8 cellular contexts compared by ENCODE assay signal in the genomic region with DNA sequence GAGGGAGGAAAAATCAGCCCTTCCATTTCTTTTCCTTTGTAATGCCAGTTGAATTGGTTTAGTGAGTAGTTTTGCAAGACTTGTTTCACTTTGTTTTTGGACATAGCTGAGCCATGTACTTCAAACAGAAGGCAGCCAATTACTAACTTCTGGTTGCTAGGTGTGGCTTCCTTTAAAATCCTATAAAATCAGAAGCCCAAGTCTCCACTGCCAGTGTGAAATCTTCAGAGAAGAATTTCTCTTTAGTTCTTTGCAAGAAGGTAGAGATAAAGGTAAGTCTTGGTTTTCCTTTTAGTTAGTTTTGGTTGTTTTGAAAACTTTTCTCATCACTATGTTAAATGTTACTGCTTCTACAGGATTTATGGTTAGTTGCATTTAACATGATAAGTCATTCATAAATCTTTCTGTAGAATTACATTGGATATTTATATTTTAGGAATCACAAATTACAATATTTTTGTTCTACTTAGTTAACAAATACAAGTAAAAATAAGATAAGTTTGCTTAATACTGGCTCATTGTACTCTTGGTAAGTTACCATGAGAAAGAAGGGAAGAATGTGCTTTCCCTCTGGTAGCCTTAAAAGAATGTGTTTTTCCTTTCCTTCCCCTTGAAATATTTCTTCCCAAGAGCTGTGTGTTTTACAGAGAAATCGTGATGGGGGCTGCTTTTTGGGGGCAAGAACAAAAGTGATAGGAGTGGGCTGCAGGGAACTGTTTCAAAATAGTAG. TPM values are rescaled to one million over a fixed set of nuclear protein-coding genes. Genes with fewer than 3 reads are reported as not detected.
DNase-seq lines count a peak whose midpoint lies in the region; ATAC-seq and TF ChIP-seq lines count a peak whose summit lies in the region.

A gene with protein sequence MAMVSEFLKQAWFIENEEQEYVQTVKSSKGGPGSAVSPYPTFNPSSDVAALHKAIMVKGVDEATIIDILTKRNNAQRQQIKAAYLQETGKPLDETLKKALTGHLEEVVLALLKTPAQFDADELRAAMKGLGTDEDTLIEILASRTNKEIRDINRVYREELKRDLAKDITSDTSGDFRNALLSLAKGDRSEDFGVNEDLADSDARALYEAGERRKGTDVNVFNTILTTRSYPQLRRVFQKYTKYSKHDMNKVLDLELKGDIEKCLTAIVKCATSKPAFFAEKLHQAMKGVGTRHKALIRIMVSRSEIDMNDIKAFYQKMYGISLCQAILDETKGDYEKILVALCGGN (plus strand): TSS at position 213 of the 730 bp plus-strand sequence. CDS start 6,671 bp downstream, outside the sequence.

- no peaks in the 10 kb centered on the region for H3K27me3 Mint-ChIP-seq in activated CD4-positive, alpha-beta T cell treated with anti-CD3 and anti-CD28 coated beads, Interleukin-2, amount 10 ng/mL, durations not matched to agents 7 days and 5 days
- H3K27me3 Mint-ChIP-seq in neural crest cell (ENCODE audit: low read depth), result no peaks in the 10 kb centered on the region

- H3K79me2 ChIP-seq in MM.1S (ENCODE audit: low read length), result no peaks in the 10 kb centered on the region

- no peaks in the 10 kb centered on the region for H4K20me1 ChIP-seq in MM.1S (ENCODE audit: insufficient read depth, low read length)

- H3K36me3 Mint-ChIP-seq in activated CD4-positive, alpha-beta T cell treated with anti-CD3 and anti-CD28 coated beads, Interleukin-2, amount 10 ng/mL, durations not matched to agents 7 days and 5 days (ENCODE audit: low read depth), result peaks cover 18% of the 10 kb centered on the region
- H3K36me3 Mint-ChIP-seq in neural crest cell (ENCODE audit: low read depth), result no peaks in the 10 kb centered on the region

- 0 out of 2 replicates have a peak, but pooled peaks cover 8% of the 10 kb centered on the region for H3F3A ChIP-seq in MM.1S (ENCODE audit: insufficient read depth, low read length)

- peak within 1 kb of the TSS; percentile 88 for H3K27ac Mint-ChIP-seq in activated CD4-positive, alpha-beta T cell treated with anti-CD3 and anti-CD28 coated beads, Interleukin-2, amount 10 ng/mL, durations not matched to agents 7 days and 5 days
- peak within 1 kb of the TSS; percentile 29 for H3K27ac Mint-ChIP-seq in neural crest cell (ENCODE audit: unreplicated experiment)

- no peak for TF ChIP-seq CTCF in neural crest cell (conservative IDR thresholded peaks at IDR 0.05)
- no peak for TF ChIP-seq CTCF in MM.1S (IDR thresholded peaks at IDR 0.05; ENCODE audit: low read length)

- no peaks in the 10 kb centered on the region for H3K9me3 ChIP-seq in esophagus (ENCODE audit: control insufficient read depth in 2 of 2, insufficient read depth in 1 of 2, low read depth in 1 of 2, low read length in 1 of 2)
- no peaks in the 10 kb centered on the region for H3K9me3 ChIP-seq in MM.1S (replicated peaks; ENCODE audit: insufficient read depth, low read length)

- intact Hi-C loops in T-helper 2 cell treated with Interferon-gamma antibody and Interleukin-4, amounts not matched to agents 100 ng/mL and 5 ng/mL, for 36 hours (cut with micrococcal nuclease), result loop anchor here (2.0 to 10.0 kb wide), 4 partner anchors 1240 to 1993 kb away; a partner anchor contains a TSS

- H3K4me1 Mint-ChIP-seq in activated CD4-positive, alpha-beta T cell treated with anti-CD3 and anti-CD28 coated beads, Interleukin-2, amount 10 ng/mL, durations not matched to agents 7 days and 5 days, result peaks cover 75% of the 10 kb centered on the region
- peaks cover 38% of the 10 kb centered on the region for H3K4me1 Mint-ChIP-seq in neural crest cell

- no peak within 1 kb of the TSS for H3K4me2 ChIP-seq in MM.1S (ENCODE audit: low read depth, low read length)

- no peak within 1 kb of the TSS for H2AFZ ChIP-seq in MM.1S (ENCODE audit: low read length)

- DNase-seq in activated CD4-positive, alpha-beta T cell treated with anti-CD3 and anti-CD28 coated beads, Interleukin-2, amount 10 ng/mL, durations not matched to agents 7 days and 5 days, result peak; percentile 48
- no peak for DNase-seq in activated CD4-positive, alpha-beta T cell treated with anti-CD3 and anti-CD28 coated beads, Interleukin-2, amount 50 U/mL, for 48 hours
- DNase-seq in neural crest cell (ENCODE audit: low read depth, low spot score) (no peak), MM.1S (no peak)

- H3K4me1 ChIP-seq in esophagus (ENCODE audit: control insufficient read depth in 2 of 2, insufficient read depth in 2 of 2, low read length in 1 of 2) (peaks cover 0 to 2% of the 10 kb centered on the region in 2 donors), MM.1S (ENCODE audit: low read length) (peaks cover 29% of the 10 kb centered on the region)

- ATAC-seq in GM19395 (IDR thresholded peaks at IDR 0.05; ENCODE audit: unreplicated experiment) (no peak), GM18858 (IDR thresholded peaks at IDR 0.05; ENCODE audit: unreplicated experiment) (no peak)

- H3K36me3 ChIP-seq in esophagus (ENCODE audit: control insufficient read depth in 2 of 2, insufficient read depth in 2 of 2, low read length in 1 of 2) (no peaks in the 10 kb centered on the region), MM.1S (replicated peaks; ENCODE audit: insufficient read depth, low read length) (no peaks in the 10 kb centered on the region)

- POLR2A ChIA-PET in activated CD4-positive, alpha-beta T cell treated with anti-CD3 and anti-CD28 coated beads, Interleukin-2, amount 10 ng/mL, durations not matched to agents 7 days and 5 days (lab: Charles Lee), result no interaction called here

- CTCF ChIA-PET in activated CD4-positive, alpha-beta T cell treated with anti-CD3 and anti-CD28 coated beads, Interleukin-2, amount 10 ng/mL, durations not matched to agents 7 days and 5 days (lab: Charles Lee), result no interaction called here

- H3K9me3 Mint-ChIP-seq in activated CD4-positive, alpha-beta T cell treated with anti-CD3 and anti-CD28 coated beads, Interleukin-2, amount 10 ng/mL, durations not matched to agents 7 days and 5 days, result no peaks in the 10 kb centered on the region
- peaks cover 2% of the 10 kb centered on the region for H3K9me3 Mint-ChIP-seq in neural crest cell

- peak within 1 kb of the TSS; percentile 57 to 95 for H3K4me3 ChIP-seq in esophagus (ENCODE audit: low read depth in 1 of 2, low read length in 2 of 2)
- H3K4me3 ChIP-seq in MM.1S (ENCODE audit: low read length), result no peak within 1 kb of the TSS

- H3K9me2 ChIP-seq in MM.1S (replicated peaks; ENCODE audit: insufficient read depth, low read length), result no peaks in the 10 kb centered on the region

- H3K27me3 ChIP-seq in esophagus (ENCODE audit: control insufficient read depth in 1 of 2, insufficient read depth in 2 of 2, low read length in 2 of 2) (no peaks in the 10 kb centered on the region), MM.1S (replicated peaks; ENCODE audit: insufficient read depth, low read length) (no peaks in the 10 kb centered on the region)

- H3K27ac ChIP-seq in esophagus (ENCODE audit: low read depth in 2 of 2, low read length in 1 of 2), result peak within 1 kb of the TSS; percentile 84 to 92
- H3K27ac ChIP-seq in MM.1S (ENCODE audit: low read length), result no peak within 1 kb of the TSS

- WGBS in esophagus, 2 donors, result 5 to 12% methylated on average over 1 of the region's 1 CpG

- H3K9ac ChIP-seq in MM.1S (ENCODE audit: low read length), result no peak within 1 kb of the TSS

- peak within 1 kb of the TSS; percentile 84 for H3K4me3 Mint-ChIP-seq in activated CD4-positive, alpha-beta T cell treated with anti-CD3 and anti-CD28 coated beads, Interleukin-2, amount 10 ng/mL, durations not matched to agents 7 days and 5 days
- no peak within 1 kb of the TSS for H3K4me3 Mint-ChIP-seq in neural crest cell

RNA-seq across cellular contexts. Expression of the gene that starts here (rescaled TPM):
- total RNA-seq in activated CD4-positive, alpha-beta T cell treated with anti-CD3 and anti-CD28 coated beads, Interleukin-2, amount 10 ng/mL, durations not matched to agents 7 days and 5 days, result 100 to 1,000 TPM; 106 to 116 TPM
- total RNA-seq in T-helper 2 cell treated with Interferon-gamma antibody and Interleukin-4, amounts not matched to agents 100 ng/mL and 5 ng/mL, for 36 hours, result 200 and 207 TPM in 2 replicates
- polyA plus RNA-seq in esophagus, result over 10,000 TPM in 1 of 2 donors, 1,000 to 10,000 TPM in 1; 8,051 to 11,813 TPM
- total RNA-seq in neural crest cell, result 6.2 and 6.6 TPM in 2 replicates

Comparison
In these comparisons a context has a peak if more than half of its experiments do, and no peak if none do; other contexts are left out.
1. RNA of the gene that starts here (total RNA-seq): 200 to 207 TPM in T-helper 2 cell treated with Interferon-gamma antibody and Interleukin-4, amounts not matched to agents 100 ng/mL and 5 ng/mL, for 36 hours and 106 to 116 TPM in activated CD4-positive, alpha-beta T cell treated with anti-CD3 and anti-CD28 coated beads, Interleukin-2, amount 10 ng/mL, durations not matched to agents 7 days and 5 days; 6.2 to 6.6 TPM in neural crest cell; every median in the first group is over 10 times any median in the second.